Comparison of ENCODE assay signal across 1 cellular context in the genomic region with DNA sequence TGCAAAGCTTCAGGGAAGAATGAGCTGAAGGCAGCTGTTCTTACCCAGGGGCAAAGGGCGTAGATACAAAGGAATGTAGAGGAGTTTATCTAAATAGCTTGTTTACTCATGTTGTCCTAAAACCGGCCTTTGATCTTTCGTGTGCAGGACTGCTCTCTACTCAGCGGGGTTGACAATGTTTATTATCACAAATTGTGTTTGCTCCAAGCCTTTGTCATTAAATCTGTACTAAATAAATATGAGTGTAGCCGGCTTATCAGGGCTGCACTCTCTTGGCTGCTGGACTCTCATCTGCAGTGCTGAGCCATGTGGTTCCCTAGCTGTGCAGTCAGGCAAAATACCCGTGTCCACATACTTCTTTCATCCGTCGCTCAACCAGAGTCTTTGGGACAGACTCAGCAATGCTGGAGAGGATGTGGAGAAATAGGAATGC.
TF ChIP-seq lines count a peak whose summit lies in the region.

No MANE protein-coding gene starts in this region.

TF ChIP-seq in HepG2, 621 proteins besides CTCF, POLR2A, EP300 and RAD21 (continued from another document and continues in another):
- TF ChIP-seq, protein P1, sequence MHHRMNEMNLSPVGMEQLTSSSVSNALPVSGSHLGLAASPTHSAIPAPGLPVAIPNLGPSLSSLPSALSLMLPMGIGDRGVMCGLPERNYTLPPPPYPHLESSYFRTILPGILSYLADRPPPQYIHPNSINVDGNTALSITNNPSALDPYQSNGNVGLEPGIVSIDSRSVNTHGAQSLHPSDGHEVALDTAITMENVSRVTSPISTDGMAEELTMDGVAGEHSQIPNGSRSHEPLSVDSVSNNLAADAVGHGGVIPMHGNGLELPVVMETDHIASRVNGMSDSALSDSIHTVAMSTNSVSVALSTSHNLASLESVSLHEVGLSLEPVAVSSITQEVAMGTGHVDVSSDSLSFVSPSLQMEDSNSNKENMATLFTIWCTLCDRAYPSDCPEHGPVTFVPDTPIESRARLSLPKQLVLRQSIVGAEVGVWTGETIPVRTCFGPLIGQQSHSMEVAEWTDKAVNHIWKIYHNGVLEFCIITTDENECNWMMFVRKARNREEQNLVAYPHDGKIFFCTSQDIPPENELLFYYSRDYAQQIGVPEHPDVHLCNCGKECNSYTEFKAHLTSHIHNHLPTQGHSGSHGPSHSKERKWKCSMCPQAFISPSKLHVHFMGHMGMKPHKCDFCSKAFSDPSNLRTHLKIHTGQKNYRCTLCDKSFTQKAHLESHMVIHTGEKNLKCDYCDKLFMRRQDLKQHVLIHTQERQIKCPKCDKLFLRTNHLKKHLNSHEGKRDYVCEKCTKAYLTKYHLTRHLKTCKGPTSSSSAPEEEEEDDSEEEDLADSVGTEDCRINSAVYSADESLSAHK (CRISPR knock-in tag; IDR thresholded peaks at IDR 0.05; ENCODE audit: borderline replicate concordance) = no peak
- TF ChIP-seq ZNF572 (CRISPR knock-in tag; IDR thresholded peaks at IDR 0.05) (no peak), EHMT2 (IDR thresholded peaks at IDR 0.05; ENCODE audit: borderline replicate concordance, low read depth, low read length) (peak; percentile 36; the same call in 1 of the 2 replicates), POGZ (CRISPR knock-in tag; IDR thresholded peaks at IDR 0.05) (peak; percentile 31; the same call in 1 of the 2 replicates), ATAD3A (CRISPR knock-in tag; IDR thresholded peaks at IDR 0.05) (no peak), NPAS2 (CRISPR knock-in tag; IDR thresholded peaks at IDR 0.05; ENCODE audit: borderline replicate concordance) (no peak), MED13 (CRISPR knock-in tag; IDR thresholded peaks at IDR 0.05) (no peak), NR2F2 (IDR thresholded peaks at IDR 0.05; ENCODE audit: borderline replicate concordance, low read depth) (peak; percentile 95), PRPF4 (IDR thresholded peaks at IDR 0.05; ENCODE audit: low read depth, low read length, poor library complexity, severe bottlenecking) (no peak), ZNF207 (IDR thresholded peaks at IDR 0.05; ENCODE audit: borderline replicate concordance) (no peak), ATF5 (CRISPR knock-in tag; IDR thresholded peaks at IDR 0.05; ENCODE audit: low read depth) (no peak), ZBTB20 (CRISPR knock-in tag; IDR thresholded peaks at IDR 0.05; ENCODE audit: borderline replicate concordance, low read depth) (peak; percentile 35; the same call in 1 of the 2 replicates), ZNF256 (CRISPR knock-in tag; conservative IDR thresholded peaks at IDR 0.05) (no peak), ZMYM4 (CRISPR knock-in tag; IDR thresholded peaks at IDR 0.05) (peak; percentile 83), ZNF18 (CRISPR knock-in tag; IDR thresholded peaks at IDR 0.05; ENCODE audit: insufficient replicate concordance) (no peak), ZBTB38 (CRISPR knock-in tag; IDR thresholded peaks at IDR 0.05) (no peak), ARHGAP35 (CRISPR knock-in tag; IDR thresholded peaks at IDR 0.05; ENCODE audit: borderline replicate concordance) (no peak), HNF4G (IDR thresholded peaks at IDR 0.05; ENCODE audit: borderline replicate concordance, low read depth, low read length) (peak; percentile 90), HNF4G (CRISPR knock-in tag; IDR thresholded peaks at IDR 0.05; ENCODE audit: borderline replicate concordance, low read depth) (peak; percentile 82; the same call in 1 of the 2 replicates), BRCA1 (CRISPR knock-in tag; IDR thresholded peaks at IDR 0.05) (no peak), ELF3 (CRISPR knock-in tag; IDR thresholded peaks at IDR 0.05) (no peak; the same call in 1 of the 2 replicates), ERF (CRISPR knock-in tag; IDR thresholded peaks at IDR 0.05) (peak; percentile 72; the same call in 1 of the 2 replicates), RARA (CRISPR knock-in tag; IDR thresholded peaks at IDR 0.05) (peak; percentile 79), IRF9 (CRISPR knock-in tag; IDR thresholded peaks at IDR 0.05; ENCODE audit: borderline replicate concordance) (no peak), SP5 (CRISPR knock-in tag; IDR thresholded peaks at IDR 0.05; ENCODE audit: borderline replicate concordance, low read depth) (peak; percentile 28; the same call in 1 of the 2 replicates), PHF21A (CRISPR knock-in tag; IDR thresholded peaks at IDR 0.05) (peak; percentile 87), ZSCAN30 (CRISPR knock-in tag; IDR thresholded peaks at IDR 0.05) (no peak), ZSCAN9 (CRISPR knock-in tag; IDR thresholded peaks at IDR 0.05; ENCODE audit: borderline replicate concordance) (no peak), DNMT1 (CRISPR knock-in tag; IDR thresholded peaks at IDR 0.05) (no peak), ZMYM2 (CRISPR knock-in tag; IDR thresholded peaks at IDR 0.05) (0 out of 2 replicates have a peak, but pooled peaks have one; percentile 12), NONO (IDR thresholded peaks at IDR 0.05) (no peak), NONO (CRISPR knock-in tag; conservative IDR thresholded peaks at IDR 0.05) (no peak; the same call in 1 of the 2 replicates), ZNF282 (IDR thresholded peaks at IDR 0.05; ENCODE audit: partially characterized antibody) (no peak), MTF1 (CRISPR knock-in tag; IDR thresholded peaks at IDR 0.05) (no peak), ZNF432 (CRISPR knock-in tag; IDR thresholded peaks at IDR 0.05; ENCODE audit: borderline replicate concordance) (no peak), YEATS4 (CRISPR knock-in tag; IDR thresholded peaks at IDR 0.05; ENCODE audit: borderline replicate concordance) (no peak), ZNF441 (CRISPR knock-in tag; IDR thresholded peaks at IDR 0.05; ENCODE audit: borderline replicate concordance) (no peak), NFYB (CRISPR knock-in tag; IDR thresholded peaks at IDR 0.05) (no peak), RFXANK (CRISPR knock-in tag; IDR thresholded peaks at IDR 0.05) (no peak), ZNF749 (CRISPR knock-in tag; IDR thresholded peaks at IDR 0.05; ENCODE audit: borderline replicate concordance) (no peak), ZSCAN29 (CRISPR knock-in tag; conservative IDR thresholded peaks at IDR 0.05) (no peak), ZFAT (CRISPR knock-in tag; conservative IDR thresholded peaks at IDR 0.05) (no peak), ZNF44 (CRISPR knock-in tag; IDR thresholded peaks at IDR 0.05) (peak; percentile 70; the same call in 1 of the 2 replicates), ZNF335 (CRISPR knock-in tag; IDR thresholded peaks at IDR 0.05) (no peak), FOXK1 (CRISPR knock-in tag; IDR thresholded peaks at IDR 0.05; ENCODE audit: borderline replicate concordance, low read depth) (peak; percentile 67), GATAD2A (CRISPR knock-in tag; IDR thresholded peaks at IDR 0.05) (peak; percentile 80), TARDBP (CRISPR knock-in tag; IDR thresholded peaks at IDR 0.05) (peak; percentile 66; the same call in 1 of the 2 replicates), NCOA1 (CRISPR knock-in tag; IDR thresholded peaks at IDR 0.05) (no peak), MTA1 (CRISPR knock-in tag; IDR thresholded peaks at IDR 0.05; ENCODE audit: borderline replicate concordance) (no peak), KDM5B (CRISPR knock-in tag; IDR thresholded peaks at IDR 0.05; ENCODE audit: borderline replicate concordance) (no peak), NR2F6 (IDR thresholded peaks at IDR 0.05) (peak; percentile 91), NR2F6 (CRISPR knock-in tag; IDR thresholded peaks at IDR 0.05) (peak; percentile 85), FLYWCH1 (CRISPR knock-in tag; IDR thresholded peaks at IDR 0.05) (no peak)
- TF ChIP-seq, protein P2, sequence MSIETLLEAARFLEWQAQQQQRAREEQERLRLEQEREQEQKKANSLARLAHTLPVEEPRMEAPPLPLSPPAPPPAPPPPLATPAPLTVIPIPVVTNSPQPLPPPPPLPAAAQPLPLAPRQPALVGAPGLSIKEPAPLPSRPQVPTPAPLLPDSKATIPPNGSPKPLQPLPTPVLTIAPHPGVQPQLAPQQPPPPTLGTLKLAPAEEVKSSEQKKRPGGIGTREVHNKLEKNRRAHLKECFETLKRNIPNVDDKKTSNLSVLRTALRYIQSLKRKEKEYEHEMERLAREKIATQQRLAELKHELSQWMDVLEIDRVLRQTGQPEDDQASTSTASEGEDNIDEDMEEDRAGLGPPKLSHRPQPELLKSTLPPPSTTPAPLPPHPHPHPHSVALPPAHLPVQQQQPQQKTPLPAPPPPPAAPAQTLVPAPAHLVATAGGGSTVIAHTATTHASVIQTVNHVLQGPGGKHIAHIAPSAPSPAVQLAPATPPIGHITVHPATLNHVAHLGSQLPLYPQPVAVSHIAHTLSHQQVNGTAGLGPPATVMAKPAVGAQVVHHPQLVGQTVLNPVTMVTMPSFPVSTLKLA (IDR thresholded peaks at IDR 0.05) = no peak
- TF ChIP-seq, protein P3, sequence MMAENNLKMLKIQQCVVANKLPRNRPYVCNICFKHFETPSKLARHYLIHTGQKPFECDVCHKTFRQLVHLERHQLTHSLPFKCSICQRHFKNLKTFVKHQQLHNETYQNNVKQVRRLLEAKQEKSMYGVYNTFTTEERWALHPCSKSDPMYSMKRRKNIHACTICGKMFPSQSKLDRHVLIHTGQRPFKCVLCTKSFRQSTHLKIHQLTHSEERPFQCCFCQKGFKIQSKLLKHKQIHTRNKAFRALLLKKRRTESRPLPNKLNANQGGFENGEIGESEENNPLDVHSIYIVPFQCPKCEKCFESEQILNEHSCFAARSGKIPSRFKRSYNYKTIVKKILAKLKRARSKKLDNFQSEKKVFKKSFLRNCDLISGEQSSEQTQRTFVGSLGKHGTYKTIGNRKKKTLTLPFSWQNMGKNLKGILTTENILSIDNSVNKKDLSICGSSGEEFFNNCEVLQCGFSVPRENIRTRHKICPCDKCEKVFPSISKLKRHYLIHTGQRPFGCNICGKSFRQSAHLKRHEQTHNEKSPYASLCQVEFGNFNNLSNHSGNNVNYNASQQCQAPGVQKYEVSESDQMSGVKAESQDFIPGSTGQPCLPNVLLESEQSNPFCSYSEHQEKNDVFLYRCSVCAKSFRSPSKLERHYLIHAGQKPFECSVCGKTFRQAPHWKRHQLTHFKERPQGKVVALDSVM (CRISPR knock-in tag; IDR thresholded peaks at IDR 0.05) = no peak
- TF ChIP-seq, protein P4, sequence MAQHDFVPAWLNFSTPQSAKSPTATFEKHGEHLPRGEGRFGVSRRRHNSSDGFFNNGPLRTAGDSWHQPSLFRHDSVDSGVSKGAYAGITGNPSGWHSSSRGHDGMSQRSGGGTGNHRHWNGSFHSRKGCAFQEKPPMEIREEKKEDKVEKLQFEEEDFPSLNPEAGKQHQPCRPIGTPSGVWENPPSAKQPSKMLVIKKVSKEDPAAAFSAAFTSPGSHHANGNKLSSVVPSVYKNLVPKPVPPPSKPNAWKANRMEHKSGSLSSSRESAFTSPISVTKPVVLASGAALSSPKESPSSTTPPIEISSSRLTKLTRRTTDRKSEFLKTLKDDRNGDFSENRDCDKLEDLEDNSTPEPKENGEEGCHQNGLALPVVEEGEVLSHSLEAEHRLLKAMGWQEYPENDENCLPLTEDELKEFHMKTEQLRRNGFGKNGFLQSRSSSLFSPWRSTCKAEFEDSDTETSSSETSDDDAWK (CRISPR knock-in tag; IDR thresholded peaks at IDR 0.05) = no peak
- TF ChIP-seq, protein P5, sequence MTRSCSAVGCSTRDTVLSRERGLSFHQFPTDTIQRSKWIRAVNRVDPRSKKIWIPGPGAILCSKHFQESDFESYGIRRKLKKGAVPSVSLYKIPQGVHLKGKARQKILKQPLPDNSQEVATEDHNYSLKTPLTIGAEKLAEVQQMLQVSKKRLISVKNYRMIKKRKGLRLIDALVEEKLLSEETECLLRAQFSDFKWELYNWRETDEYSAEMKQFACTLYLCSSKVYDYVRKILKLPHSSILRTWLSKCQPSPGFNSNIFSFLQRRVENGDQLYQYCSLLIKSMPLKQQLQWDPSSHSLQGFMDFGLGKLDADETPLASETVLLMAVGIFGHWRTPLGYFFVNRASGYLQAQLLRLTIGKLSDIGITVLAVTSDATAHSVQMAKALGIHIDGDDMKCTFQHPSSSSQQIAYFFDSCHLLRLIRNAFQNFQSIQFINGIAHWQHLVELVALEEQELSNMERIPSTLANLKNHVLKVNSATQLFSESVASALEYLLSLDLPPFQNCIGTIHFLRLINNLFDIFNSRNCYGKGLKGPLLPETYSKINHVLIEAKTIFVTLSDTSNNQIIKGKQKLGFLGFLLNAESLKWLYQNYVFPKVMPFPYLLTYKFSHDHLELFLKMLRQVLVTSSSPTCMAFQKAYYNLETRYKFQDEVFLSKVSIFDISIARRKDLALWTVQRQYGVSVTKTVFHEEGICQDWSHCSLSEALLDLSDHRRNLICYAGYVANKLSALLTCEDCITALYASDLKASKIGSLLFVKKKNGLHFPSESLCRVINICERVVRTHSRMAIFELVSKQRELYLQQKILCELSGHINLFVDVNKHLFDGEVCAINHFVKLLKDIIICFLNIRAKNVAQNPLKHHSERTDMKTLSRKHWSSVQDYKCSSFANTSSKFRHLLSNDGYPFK (CRISPR knock-in tag; IDR thresholded peaks at IDR 0.05; ENCODE audit: borderline replicate concordance) = no peak
- TF ChIP-seq, protein P6, sequence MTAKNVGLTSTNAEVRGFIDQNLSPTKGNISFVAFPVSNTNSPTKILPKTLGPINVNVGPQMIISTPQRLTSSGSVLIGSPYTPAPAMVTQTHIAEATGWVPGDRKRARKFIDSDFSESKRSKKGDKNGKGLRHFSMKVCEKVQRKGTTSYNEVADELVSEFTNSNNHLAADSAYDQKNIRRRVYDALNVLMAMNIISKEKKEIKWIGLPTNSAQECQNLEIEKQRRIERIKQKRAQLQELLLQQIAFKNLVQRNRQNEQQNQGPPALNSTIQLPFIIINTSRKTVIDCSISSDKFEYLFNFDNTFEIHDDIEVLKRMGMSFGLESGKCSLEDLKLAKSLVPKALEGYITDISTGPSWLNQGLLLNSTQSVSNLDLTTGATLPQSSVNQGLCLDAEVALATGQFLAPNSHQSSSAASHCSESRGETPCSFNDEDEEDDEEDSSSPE (CRISPR knock-in tag; IDR thresholded peaks at IDR 0.05) = no peak
